Comparison of ENCODE assay signal across 10 cellular contexts in genomic region chr22:49951986-49952896, GRCh38. TPM values are rescaled to one million over a fixed set of nuclear protein-coding genes. Genes with fewer than 3 reads are reported as not detected.
DNase-seq lines count a peak whose midpoint lies in the region; ATAC-seq, FAIRE-seq and TF ChIP-seq lines count a peak whose summit lies in the region.
"Had no signal": no experiment of that assay in that cellular context is flagged by ENCODE, and none has a peak within 500 bp of the region (broad histone marks: within the 10 kb centered on the region; RNA-seq: fewer than 3 reads in every experiment).

No MANE protein-coding gene starts in this region.

- no peak for TF ChIP-seq POLR2A in suprapubic skin (IDR thresholded peaks at IDR 0.05)

- H3K36me3 ChIP-seq in ascending aorta (no peaks in the 10 kb centered on the region), kidney (ENCODE audit: control insufficient read depth in 1 of 2, insufficient read depth in 2 of 2, low read length in 2 of 2) (no peaks in the 10 kb centered on the region), suprapubic skin (no peaks in the 10 kb centered on the region), mucosa of descending colon (ENCODE audit: low read depth) (no peaks in the 10 kb centered on the region)
- H3K36me3 ChIP-seq: thoracic aorta had no signal

- no peak for TF ChIP-seq EP300 in suprapubic skin (IDR thresholded peaks at IDR 0.05)

- ATAC-seq in mucosa of descending colon: no peak
- ATAC-seq: activated T-cell treated with anti-CD3 and anti-CD28 coated beads, Interleukin-2, amount 50 U/mL, for 72 hours had no signal

- H3K4me3 ChIP-seq in ascending aorta: no peak overlapping the region
- no peak overlapping the region for H3K4me3 ChIP-seq in kidney (ENCODE audit: low read length in 2 of 2)
- H3K4me3 ChIP-seq in suprapubic skin: no peak overlapping the region
- H3K4me3 ChIP-seq in mucosa of descending colon: no peak overlapping the region
- H3K4me3 ChIP-seq: thoracic aorta had no signal

- H3K9ac ChIP-seq in kidney (ENCODE audit: low read length in 2 of 2): peak overlapping the region; percentile 11 to 84

- H3K27me3 ChIP-seq in ascending aorta (no peaks in the 10 kb centered on the region), suprapubic skin (no peaks in the 10 kb centered on the region)

- intact Hi-C loops in ascending aorta (cut with DNase I) (no loop called here), kidney (cut with DNase I) (no loop called here), mucosa of descending colon (cut with DNase I, micrococcal nuclease) (no loop called here)

- no peak for FAIRE-seq in kidney (lab: Jason Lieb, UNC)

- H3K9me3 ChIP-seq in ascending aorta: no peaks in the 10 kb centered on the region
- no peaks in the 10 kb centered on the region for H3K9me3 ChIP-seq in kidney (ENCODE audit: control insufficient read depth in 1 of 2, low read length in 2 of 2)
- H3K9me3 ChIP-seq in suprapubic skin: no peaks in the 10 kb centered on the region
- no peaks in the 10 kb centered on the region for H3K9me3 ChIP-seq in mucosa of descending colon
- H3K9me3 ChIP-seq: thoracic aorta had no signal

- H3K4me1 ChIP-seq in ascending aorta (peaks cover 3 to 16% of the 10 kb centered on the region in 2 donors), kidney (ENCODE audit: control insufficient read depth in 1 of 2, insufficient read depth in 1 of 2, low read depth in 1 of 2, low read length in 2 of 2) (peaks cover 25 to 52% of the 10 kb centered on the region in 2 donors), suprapubic skin (peaks cover 95% of the 10 kb centered on the region), mucosa of descending colon (ENCODE audit: low read depth) (peaks cover 31% of the 10 kb centered on the region)

- DNase-seq in HCEC 1CT: peak; percentile 81
- no peak for DNase-seq in ascending aorta (ENCODE audit: low spot score in 2 of 2)
- DNase-seq in kidney: no peak
- no peak for DNase-seq in suprapubic skin (ENCODE audit: low spot score in 2 of 2)
- DNase-seq in SKM-1 (lab: John Stamatoyannopoulos, UW; ENCODE audit: unreplicated experiment): no peak
- no peak for DNase-seq in Ammon's horn (ENCODE audit: low spot score)
- DNase-seq in mucosa of descending colon: no peak
- DNase-seq in NCI-H526 (lab: John Stamatoyannopoulos, UW): no peak
- DNase-seq: activated T-cell treated with anti-CD3 and anti-CD28 coated beads, Interleukin-2, amount 50 U/mL, for 72 hours had no signal

- TF ChIP-seq CTCF in ascending aorta (IDR thresholded peaks at IDR 0.05) (no peak), kidney (IDR thresholded peaks at IDR 0.05; ENCODE audit: borderline replicate concordance, extremely low read depth, insufficient read depth) (no peak), suprapubic skin (IDR thresholded peaks at IDR 0.05) (no peak), mucosa of descending colon (IDR thresholded peaks at IDR 0.05) (no peak)

- 50% methylated on average over 15 of the region's 24 CpGs for WGBS in suprapubic skin

- H3K27ac ChIP-seq in ascending aorta (peak overlapping the region; percentile 32 to 60), kidney (ENCODE audit: low read depth in 2 of 2, low read length in 2 of 2) (peak overlapping the region; percentile 98 to 99), suprapubic skin (peak overlapping the region; percentile 92)

RNA-seq across cellular contexts. Expression of gene PIM3, which starts 8.3 kb away (rescaled TPM):
- total RNA-seq in ascending aorta: 269 TPM
- 107 TPM for total RNA-seq in kidney
- polyA plus RNA-seq in kidney (ENCODE audit: insufficient read depth, low read depth, low replicate concordance): 96.5 TPM
- 100 to 1,000 TPM; 103 to 202 (median 143) TPM for total RNA-seq in suprapubic skin
- total RNA-seq in mucosa of descending colon: 100 to 1,000 TPM in 1 of 3 donors, 10 to 100 TPM in 2; 56.4 to 106 (median 58.7) TPM

RNA-seq across cellular contexts. Expression of gene CRELD2, which starts 33.8 kb away (rescaled TPM):
- 61.8 TPM for total RNA-seq in ascending aorta
- total RNA-seq in kidney: 54.0 TPM
- polyA plus RNA-seq in kidney (ENCODE audit: insufficient read depth, low read depth, low replicate concordance): 37.3 TPM
- total RNA-seq in suprapubic skin: 10 to 100 TPM in 3 of 4 donors, 1 to 10 TPM in 1; 9.3 to 29.4 (median 21.5) TPM
- 10 to 100 TPM; 27.6 to 57.6 (median 32.2) TPM for total RNA-seq in mucosa of descending colon

RNA-seq across cellular contexts. Expression of gene ALG12, which starts 34.0 kb away (rescaled TPM):
- total RNA-seq in ascending aorta (6.9 TPM), kidney (28.4 TPM), suprapubic skin (10 to 100 TPM; 13.2 to 23.8 (median 16.8) TPM), mucosa of descending colon (10 to 100 TPM; 21.7 to 28.7 (median 25.5) TPM)
- polyA plus RNA-seq in kidney (ENCODE audit: insufficient read depth, low read depth, low replicate concordance): 27.2 TPM

Comparison
In these comparisons a context has a peak if more than half of its experiments do, and no peak if none do; other contexts are left out.
1. H3K27ac ChIP-seq: peak in every context shown above with its lines; median percentile 98 in kidney; 92 in suprapubic skin; 46 in ascending aorta.